Comparison of ENCODE assay signal across 1 cellular context in genomic region chr11:70650075-70650909, GRCh38.
TF ChIP-seq lines count a peak whose summit lies in the region.

No MANE protein-coding gene starts in this region.

TF ChIP-seq in HepG2, 621 proteins besides CTCF, POLR2A, EP300 and RAD21 (continued from another document and continues in another):
- peak; percentile 94 for TF ChIP-seq PRDM10 (CRISPR knock-in tag; IDR thresholded peaks at IDR 0.05; ENCODE audit: low read depth)
- TF ChIP-seq PBX3 (CRISPR knock-in tag; IDR thresholded peaks at IDR 0.05; ENCODE audit: borderline replicate concordance): peak; percentile 99
- TF ChIP-seq NFYB (CRISPR knock-in tag; IDR thresholded peaks at IDR 0.05): peak; percentile 64
- TF ChIP-seq NR2F6 (IDR thresholded peaks at IDR 0.05): no peak
- TF ChIP-seq NR2F6 (CRISPR knock-in tag; IDR thresholded peaks at IDR 0.05): peak; percentile 88
- TF ChIP-seq ZNF777 (CRISPR knock-in tag; IDR thresholded peaks at IDR 0.05): peak; percentile 93
- TF ChIP-seq PPARG (CRISPR knock-in tag; conservative IDR thresholded peaks at IDR 0.05): peak; percentile 96
- no peak for TF ChIP-seq RFX1 (IDR thresholded peaks at IDR 0.05)
- no peak for TF ChIP-seq ZHX2 (IDR thresholded peaks at IDR 0.05; ENCODE audit: low read depth)
- peak; percentile 100 for TF ChIP-seq ZHX2 (CRISPR knock-in tag; IDR thresholded peaks at IDR 0.05; ENCODE audit: borderline replicate concordance)
- peak; percentile 96 for TF ChIP-seq NAIF1 (CRISPR knock-in tag; IDR thresholded peaks at IDR 0.05; ENCODE audit: borderline replicate concordance)
- TF ChIP-seq TBX3 (IDR thresholded peaks at IDR 0.05; ENCODE audit: borderline replicate concordance): no peak
- TF ChIP-seq SPEN (CRISPR knock-in tag; IDR thresholded peaks at IDR 0.05; ENCODE audit: low read depth): peak; percentile 88
- peak; percentile 96; the same call in 1 of the 2 replicates for TF ChIP-seq ZC3H4 (CRISPR knock-in tag; IDR thresholded peaks at IDR 0.05; ENCODE audit: borderline replicate concordance)
- TF ChIP-seq ZNF33A (CRISPR knock-in tag; IDR thresholded peaks at IDR 0.05; ENCODE audit: borderline replicate concordance): no peak
- TF ChIP-seq ETS1 (CRISPR knock-in tag; IDR thresholded peaks at IDR 0.05): peak; percentile 99
- peak; percentile 99; the same call in 1 of the 2 replicates for TF ChIP-seq ZNF44 (CRISPR knock-in tag; IDR thresholded peaks at IDR 0.05)
- peak; percentile 92 for TF ChIP-seq E2F1 (CRISPR knock-in tag; IDR thresholded peaks at IDR 0.05)
- TF ChIP-seq ZNF619 (CRISPR knock-in tag; IDR thresholded peaks at IDR 0.05): peak; percentile 48; the same call in 1 of the 2 replicates
- peak; percentile 83 for TF ChIP-seq ZZZ3 (CRISPR knock-in tag; IDR thresholded peaks at IDR 0.05; ENCODE audit: borderline replicate concordance)
- TF ChIP-seq SMAD1 (CRISPR knock-in tag; IDR thresholded peaks at IDR 0.05; ENCODE audit: borderline replicate concordance, low read depth): peak; percentile 76; the same call in 1 of the 2 replicates
- TF ChIP-seq ZNF580 (CRISPR knock-in tag; IDR thresholded peaks at IDR 0.05; ENCODE audit: borderline replicate concordance, low read depth): peak; percentile 100
- peak; percentile 97; the same call in 1 of the 2 replicates for TF ChIP-seq ZNF180 (CRISPR knock-in tag; IDR thresholded peaks at IDR 0.05; ENCODE audit: borderline replicate concordance, low read depth)
- peak; percentile 99 for TF ChIP-seq SMYD3 (CRISPR knock-in tag; IDR thresholded peaks at IDR 0.05)
- peak; percentile 97 for TF ChIP-seq ZNF800 (CRISPR knock-in tag; IDR thresholded peaks at IDR 0.05)
- TF ChIP-seq MBD4 (IDR thresholded peaks at IDR 0.05; ENCODE audit: borderline replicate concordance, low read length): no peak
- TF ChIP-seq NPAS2 (CRISPR knock-in tag; IDR thresholded peaks at IDR 0.05; ENCODE audit: borderline replicate concordance): peak; percentile 94; the same call in 1 of the 2 replicates
- TF ChIP-seq FIP1L1 (IDR thresholded peaks at IDR 0.05; ENCODE audit: borderline replicate concordance, insufficient read depth, low read depth, low read length): no peak
- TF ChIP-seq ZNF446 (CRISPR knock-in tag; IDR thresholded peaks at IDR 0.05): peak; percentile 100
- peak; percentile 82 for TF ChIP-seq GATAD2A (CRISPR knock-in tag; IDR thresholded peaks at IDR 0.05)
- TF ChIP-seq CREB3 (CRISPR knock-in tag; IDR thresholded peaks at IDR 0.05): peak; percentile 100
- TF ChIP-seq ZSCAN5A (CRISPR knock-in tag; IDR thresholded peaks at IDR 0.05; ENCODE audit: borderline replicate concordance): peak; percentile 96
- TF ChIP-seq ZNF468 (CRISPR knock-in tag; IDR thresholded peaks at IDR 0.05): peak; percentile 97
- TF ChIP-seq ZNF562 (CRISPR knock-in tag; IDR thresholded peaks at IDR 0.05; ENCODE audit: borderline replicate concordance): 0 out of 2 replicates have a peak, but pooled peaks have one; percentile 46
- peak; percentile 100 for TF ChIP-seq BORCS8-MEF2B (CRISPR knock-in tag; IDR thresholded peaks at IDR 0.05)
- no peak for TF ChIP-seq HNF4G (IDR thresholded peaks at IDR 0.05; ENCODE audit: borderline replicate concordance, low read depth, low read length)
- TF ChIP-seq HNF4G (CRISPR knock-in tag; IDR thresholded peaks at IDR 0.05; ENCODE audit: borderline replicate concordance, low read depth): peak; percentile 77; the same call in 1 of the 2 replicates
- no peak for TF ChIP-seq ATM (IDR thresholded peaks at IDR 0.05; ENCODE audit: borderline replicate concordance)
- TF ChIP-seq FLYWCH1 (CRISPR knock-in tag; IDR thresholded peaks at IDR 0.05): peak; percentile 97
- TF ChIP-seq ZNF337 (CRISPR knock-in tag; IDR thresholded peaks at IDR 0.05; ENCODE audit: borderline replicate concordance, low read depth): peak; percentile 99; the same call in 1 of the 2 replicates
- no peak for TF ChIP-seq ATF7 (IDR thresholded peaks at IDR 0.05)
- peak; percentile 65 for TF ChIP-seq ATF7 (CRISPR knock-in tag; IDR thresholded peaks at IDR 0.05)
- TF ChIP-seq IRF9 (CRISPR knock-in tag; IDR thresholded peaks at IDR 0.05; ENCODE audit: borderline replicate concordance): peak; percentile 99
